In the genomic region with DNA sequence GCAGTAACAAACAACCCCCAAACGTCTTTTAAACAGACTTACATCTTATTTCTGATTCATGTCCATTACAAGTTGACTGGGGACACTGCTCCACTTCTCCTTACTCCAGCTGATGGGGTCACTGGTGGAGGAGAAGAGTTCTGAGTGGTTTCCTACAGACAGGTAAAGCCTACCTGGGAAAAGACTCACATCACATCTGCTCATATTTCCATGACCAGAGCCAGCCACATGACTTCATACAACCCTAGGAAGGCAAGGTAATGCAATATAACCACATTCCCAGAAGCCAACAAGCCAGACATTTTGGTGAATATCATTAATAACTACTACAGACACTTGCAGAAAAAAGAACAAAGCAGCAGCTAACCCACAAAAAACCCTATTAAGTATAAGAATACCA, we compare ENCODE assay signal across 34 cellular contexts.
"Had no signal": no experiment of that assay in that cellular context is flagged by ENCODE, and none has a peak within 500 bp of the region (broad histone marks: within the 10 kb centered on the region; RNA-seq: fewer than 3 reads in every experiment).

No MANE protein-coding gene starts in this region.

- H3K36me3 ChIP-seq: MG63 had no signal

- H3K4me3 ChIP-seq: MG63 had no signal

- H3K27ac ChIP-seq: KMS-11 had no signal

- H3K9me3 ChIP-seq: MG63 had no signal

- DNase-seq: Karpas-422, Kasumi-1, MG63, MM.1S, MV-4-11, NCI-H1048, NCI-H1092, NCI-H1092 treated with DMSO at 0.1 percent for 48 hours, NCI-H1105, NCI-H1105 treated with DMSO at 0.1 percent for 48 hours, NCI-H1417, NCI-H1417 treated with DMSO at 0.1 percent for 48 hours, NCI-H1436, NCI-H1436 treated with DMSO at 0.1 percent for 48 hours, NCI-H146, NCI-H1694, NCI-H1694 treated with DMSO at 0.1 percent for 48 hours, NCI-H187, NCI-H187 treated with DMSO at 0.1 percent for 48 hours, NCI-H1930, NCI-H2029, NCI-H2029 treated with DMSO at 0.1 percent for 48 hours, NCI-H2081, NCI-H2081 treated with DMSO at 0.1 percent for 48 hours, NCI-H2107, NCI-H2171, NCI-H2171 treated with DMSO at 0.1 percent for 48 hours, NCI-H2227 treated with DMSO at 0.1 percent for 48 hours, NCI-H226, NCI-H345, NCI-H446, NCI-H446 treated with DMSO at 0.1 percent for 48 hours, NCI-H510A had no signal
